ENCODE assay signal across 38 cellular contexts in the genomic region with DNA sequence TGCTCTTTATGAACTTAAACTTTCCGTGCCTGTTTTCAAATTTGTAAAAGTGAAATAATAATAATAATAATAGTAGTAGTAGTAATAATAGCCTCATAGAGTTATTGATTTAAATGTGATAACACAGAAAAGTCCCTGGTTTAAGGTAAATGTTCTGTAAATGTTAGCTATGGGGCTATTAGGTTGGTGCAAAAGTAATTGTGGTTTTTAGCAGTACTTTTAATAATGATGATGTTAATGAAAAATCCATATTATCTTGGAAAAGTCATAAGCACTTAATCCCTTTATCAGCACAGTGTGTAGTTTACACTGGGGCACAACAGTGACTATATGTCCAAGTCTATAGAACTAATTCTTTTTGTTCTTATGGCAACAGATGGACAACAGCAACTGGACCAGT. TPM values are rescaled to one million over a fixed set of nuclear protein-coding genes. Genes with fewer than 3 reads are reported as not detected.
"Had no signal": no experiment of that assay in that cellular context is flagged by ENCODE, and none has a peak within 500 bp of the region (broad histone marks: within the 10 kb centered on the region; RNA-seq: fewer than 3 reads in every experiment).

A gene with protein sequence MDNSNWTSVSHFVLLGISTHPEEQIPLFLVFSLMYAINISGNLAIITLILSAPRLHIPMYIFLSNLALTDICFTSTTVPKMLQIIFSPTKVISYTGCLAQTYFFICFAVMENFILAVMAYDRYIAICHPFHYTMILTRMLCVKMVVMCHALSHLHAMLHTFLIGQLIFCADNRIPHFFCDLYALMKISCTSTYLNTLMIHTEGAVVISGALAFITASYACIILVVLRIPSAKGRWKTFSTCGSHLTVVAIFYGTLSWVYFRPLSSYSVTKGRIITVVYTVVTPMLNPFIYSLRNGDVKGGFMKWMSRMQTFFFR (plus strand): TSS at position 377 of the 400 bp plus-strand sequence. CDS start 0 bp downstream, at position 377.

- H3K4me3 ChIP-seq: adrenal gland, body of pancreas, breast epithelium had no signal

- H3K4me1 ChIP-seq: adrenal gland, body of pancreas, breast epithelium had no signal

- H3K27ac ChIP-seq: adrenal gland, body of pancreas, brain microvascular endothelial cell, breast epithelium, VCaP had no signal

- FAIRE-seq: astrocyte, TTC549 had no signal

- H3K27me3 ChIP-seq: adrenal gland, body of pancreas, brain microvascular endothelial cell, breast epithelium had no signal

- ATAC-seq: activated CD8-positive, alpha-beta T cell treated with anti-CD3 and anti-CD28 coated beads for 36 hours; activated naive CD4-positive, alpha-beta T cell treated with anti-CD3 and anti-CD28 coated beads, Interleukin-2, amount 50 U/mL, for 72 hours; activated T-cell treated with anti-CD3 and anti-CD28 coated beads, Interleukin-2, amount 50 U/mL, for 4 hours; activated T-cell treated with anti-CD3 and anti-CD28 coated beads, Interleukin-2, amount 50 U/mL, for 72 hours; activated T-helper 17 cell treated with anti-CD3 and anti-CD28 coated beads, Interleukin-2, amount 50 U/mL, for 72 hours; body of pancreas had no signal

- DNase-seq: activated B cell treated with CpG ODN at 0.5 μM for 24 hours; activated CD4-positive, alpha-beta memory T cell treated with anti-CD3 and anti-CD28 coated beads for 36 hours; activated CD4-positive, alpha-beta T cell treated with anti-CD3 and anti-CD28 coated beads for 4 hours; activated CD4-positive, alpha-beta T cell treated with anti-CD3 and anti-CD28 coated beads, Interleukin-2, amount 10 ng/mL, durations not matched to agents 24 days and 14 days; activated CD4-positive, alpha-beta T cell treated with anti-CD3 and anti-CD28 coated beads, Interleukin-2, amount 50 U/mL, for 1 hour; activated CD4-positive, alpha-beta T cell treated with anti-CD3 and anti-CD28 coated beads, Interleukin-2, amount 50 U/mL, for 4 hours; activated CD4-positive, CD25-positive, alpha-beta regulatory T cell treated with anti-CD3 and anti-CD28 coated beads, Interleukin-2, amount 50 U/mL, for 72 hours; activated CD8-positive, alpha-beta memory T cell treated with anti-CD3 and anti-CD28 coated beads, Interleukin-2, amount 50 U/mL, for 4 hours; activated CD8-positive, alpha-beta T cell treated with anti-CD3 and anti-CD28 coated beads for 36 hours; activated effector memory CD4-positive, alpha-beta T cell treated with anti-CD3 and anti-CD28 coated beads, Interleukin-2, amount 50 U/mL, for 16 hours; activated gamma-delta T cell treated with Interleukin-2 at 50 U/mL for 16 hours; activated naive CD4-positive, alpha-beta T cell; activated naive CD4-positive, alpha-beta T cell treated with anti-CD3 and anti-CD28 coated beads for 36 hours; activated naive CD4-positive, alpha-beta T cell treated with anti-CD3 and anti-CD28 coated beads, Interleukin-2, amount 50 U/mL, for 16 hours; activated naive CD8-positive, alpha-beta T cell treated with anti-CD3 and anti-CD28 coated beads for 36 hours; activated T-cell treated with anti-CD3 and anti-CD28 coated beads for 4 hours; activated T-cell treated with anti-CD3 and anti-CD28 coated beads, Interleukin-2, amount 50 U/mL, for 1 hour; activated T-cell treated with anti-CD3 and anti-CD28 coated beads, Interleukin-2, amount 50 U/mL, for 4 hours; activated T-cell treated with anti-CD3 and anti-CD28 coated beads, Interleukin-2, amount 50 U/mL, for 72 hours; adrenal gland; amniotic stem cell; aorta; body of pancreas; brain microvascular endothelial cell; central memory CD4-positive, alpha-beta T cell; T-helper 1 cell; T-helper 2 cell; T-helper 9 cell had no signal

- H3K9me3 ChIP-seq: adrenal gland, body of pancreas, breast epithelium had no signal

- H3K36me3 ChIP-seq: adrenal gland, brain microvascular endothelial cell, breast epithelium had no signal

RNA-seq across cellular contexts. Expression of the gene that starts here (rescaled TPM):
- total RNA-seq: activated B cell treated with CpG ODN at 0.5 μM for 24 hours; activated CD4-positive, alpha-beta memory T cell treated with anti-CD3 and anti-CD28 coated beads for 36 hours; activated CD4-positive, alpha-beta T cell treated with anti-CD3 and anti-CD28 coated beads, Interleukin-2, amount 10 ng/mL, durations not matched to agents 24 days and 14 days; activated CD8-positive, alpha-beta memory T cell treated with anti-CD3 and anti-CD28 coated beads for 36 hours; activated CD8-positive, alpha-beta T cell treated with anti-CD3 and anti-CD28 coated beads for 36 hours; activated naive CD4-positive, alpha-beta T cell treated with anti-CD3 and anti-CD28 coated beads for 36 hours; activated naive CD8-positive, alpha-beta T cell treated with anti-CD3 and anti-CD28 coated beads for 36 hours; activated T-cell treated with anti-CD3 and anti-CD28 coated beads, Interleukin-2, amount 50 U/mL, for 4 hours; activated T-helper 1 cell treated with anti-CD3 and anti-CD28 coated beads, Interleukin-12 subunit alpha, Interleukin-12 subunit beta, Interleukin-2, Interleukin-4 antibody, amounts not matched to agents 30 ng/mL and 10 ng/mL and 1 ng/mL, durations not matched to agents 14 hours and 24 hours and 36 hours; adrenal gland; aorta; astrocyte; body of pancreas; cardiac septum; cerebellum had no signal
- polyA plus RNA-seq: adrenal gland, aorta had no signal
